ENCODE assay signal across 25 cellular contexts in the genomic region with DNA sequence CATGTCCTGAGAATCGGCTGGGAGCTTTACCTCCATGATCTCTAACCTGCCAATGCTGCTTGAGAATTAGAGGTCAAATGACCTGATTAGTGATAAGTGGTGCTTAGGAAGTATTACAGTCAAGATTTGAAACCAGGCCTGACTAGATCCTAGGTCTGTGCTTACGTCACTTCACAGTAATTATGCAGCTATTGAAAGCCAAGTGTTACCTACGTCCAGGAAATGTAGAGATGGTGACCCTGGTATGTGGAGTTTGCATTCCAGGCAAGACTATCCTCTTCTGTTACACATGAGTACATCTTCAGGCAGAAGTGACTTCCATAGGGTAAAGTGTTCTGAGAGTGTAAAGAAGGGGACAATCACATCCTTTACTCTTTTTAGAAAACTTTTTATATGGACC.
"Had no signal": no experiment of that assay in that cellular context is flagged by ENCODE, and none has a peak within 500 bp of the region (broad histone marks: within the 10 kb centered on the region; RNA-seq: fewer than 3 reads in every experiment).

No MANE protein-coding gene starts in this region.

- H3K4me2 ChIP-seq: hepatocyte, neural progenitor cell had no signal

- H3K36me3 ChIP-seq: colonic mucosa, gastrocnemius medialis, heart left ventricle, neural progenitor cell, spleen, tibial artery had no signal

- FAIRE-seq: islet of Langerhans had no signal

- H3K9ac ChIP-seq: neural progenitor cell, parathyroid adenoma had no signal

- H3K27me3 ChIP-seq: colonic mucosa, gastrocnemius medialis, heart left ventricle, hepatocyte, neural progenitor cell, spleen, testis, tibial artery had no signal

- H3K27ac ChIP-seq: colonic mucosa, epithelial cell of prostate, gastrocnemius medialis, heart left ventricle, hepatocyte, neural progenitor cell, parathyroid adenoma, skin epidermis, spleen, testis, tibial artery had no signal

- ATAC-seq: esophagus mucosa; gastrocnemius medialis; heart left ventricle; left lobe of liver; naive thymus-derived CD4-positive, alpha-beta T cell; right cardiac atrium; stimulated activated memory B cell treated with anti-CD40 and anti-IgM and Interleukin-4, amounts not matched to agents 10 μg/mL and 1 μg/mL and 100 μg/mL, for 72 hours; stimulated activated naive CD8-positive, alpha-beta T cell treated with anti-CD3 and anti-CD28 coated beads, Interleukin-15, Interleukin-2, amounts not matched to agents 100 U/mL and 50 U/mL, for 24 hours had no signal

- H3K4me1 ChIP-seq: colonic mucosa, heart left ventricle, parathyroid adenoma, spleen, testis, tibial artery had no signal

- H3K4me3 ChIP-seq: colonic mucosa, gastrocnemius medialis, heart left ventricle, hepatocyte, neural progenitor cell, skin epidermis, spleen, testis, tibial artery had no signal

- H3K9me3 ChIP-seq: colonic mucosa, gastrocnemius medialis, heart left ventricle, testis, tibial artery had no signal

- DNase-seq: colonic mucosa; effector CD8-positive, alpha-beta T cell; endodermal cell; foreskin fibroblast; gastrocnemius medialis; heart left ventricle; mesenchymal stem cell; midbrain; naive thymus-derived CD4-positive, alpha-beta T cell; right cardiac atrium; spleen; stimulated activated CD4-positive, alpha-beta T cell treated with anti-CD3 and anti-CD28 coated beads, Interleukin-4, amount 100 ng/mL, for 4 hours; stimulated activated naive CD8-positive, alpha-beta T cell treated with anti-CD3 and anti-CD28 coated beads, Interleukin-15, Interleukin-2, amounts not matched to agents 100 U/mL and 50 U/mL, for 24 hours; substantia nigra; testis; tibial artery had no signal

- H2AFZ ChIP-seq: hepatocyte, neural progenitor cell, parathyroid adenoma had no signal

- H3K79me2 ChIP-seq: hepatocyte, parathyroid adenoma had no signal
